In genomic region chr6:111721677-111722219, GRCh38 we compare ENCODE assay signal across 8 cellular contexts.
DNase-seq lines count a peak whose midpoint lies in the region; ATAC-seq, FAIRE-seq and TF ChIP-seq lines count a peak whose summit lies in the region.

No MANE protein-coding gene starts in this region.

- POLR2A ChIA-PET in activated CD4-positive, alpha-beta memory T cell treated with anti-CD3 and anti-CD28 coated beads for 36 hours (lab: Charles Lee) = interaction anchor here (1.8 kb wide), 1 partner anchor 31 kb away, joined by 4 read pairs; no protein-coding TSS in a partner anchor

- no peak overlapping the region for H3K4me3 ChIP-seq in CD4-positive, CD25-positive, alpha-beta regulatory T cell (ENCODE audit: low read depth, low read length)
- H3K4me3 ChIP-seq in fibroblast of pulmonary artery (replicated peaks; ENCODE audit: low read depth, low read length) = no peak overlapping the region
- no peak overlapping the region for H3K4me3 ChIP-seq in skeletal muscle satellite cell (ENCODE audit: low read length)

- peaks cover 48% of the 10 kb centered on the region for H3K36me3 Mint-ChIP-seq in CD4-positive, CD25-positive, alpha-beta regulatory T cell
- H3K36me3 Mint-ChIP-seq in activated CD4-positive, alpha-beta memory T cell treated with anti-CD3 and anti-CD28 coated beads for 36 hours = peaks cover 54% of the 10 kb centered on the region

- intact Hi-C loops in activated CD4-positive, alpha-beta memory T cell treated with anti-CD3 and anti-CD28 coated beads for 36 hours (cut with micrococcal nuclease) = loop anchor here (1.0 to 10.0 kb wide), 2 partner anchors 30 to 443 kb away; no protein-coding TSS in a partner anchor

- H3K36me3 ChIP-seq in CD4-positive, CD25-positive, alpha-beta regulatory T cell (ENCODE audit: control insufficient read depth, insufficient read depth, low read length) = peaks cover 35% of the 10 kb centered on the region
- peaks cover 27% of the 10 kb centered on the region for H3K36me3 ChIP-seq in skeletal muscle satellite cell (ENCODE audit: insufficient read depth, low read length)

- peak overlapping the region; percentile 45 to 91 (median 85) for H3K27ac Mint-ChIP-seq in CD4-positive, CD25-positive, alpha-beta regulatory T cell
- peak overlapping the region; percentile 65 for H3K27ac Mint-ChIP-seq in activated CD4-positive, alpha-beta memory T cell treated with anti-CD3 and anti-CD28 coated beads for 36 hours

- peak; percentile 33 to 72 (median 52) for DNase-seq in CD4-positive, CD25-positive, alpha-beta regulatory T cell
- DNase-seq in HTR-8/SVneo (ENCODE audit: insufficient read length, low spot score) (peak; percentile 29), fibroblast of pulmonary artery (ENCODE audit: low read depth) (peak; percentile 81), omental fat pad (ENCODE audit: low spot score) (no peak)
- peak; percentile 63 for DNase-seq in activated CD4-positive, alpha-beta memory T cell treated with anti-CD3 and anti-CD28 coated beads for 36 hours

- TF ChIP-seq CTCF in fibroblast of pulmonary artery (IDR thresholded peaks at IDR 0.05; ENCODE audit: low read length, missing control alignments) (peak; percentile 82), omental fat pad (IDR thresholded peaks at IDR 0.05) (no peak)

- H3K9ac ChIP-seq in skeletal muscle satellite cell (ENCODE audit: low read depth, low read length) = no peak overlapping the region

- H3K9me3 ChIP-seq in CD4-positive, CD25-positive, alpha-beta regulatory T cell (ENCODE audit: control insufficient read depth in 2 of 2, low read length in 2 of 2) = no peaks in the 10 kb centered on the region
- no peaks in the 10 kb centered on the region for H3K9me3 ChIP-seq in skeletal muscle satellite cell (replicated peaks; ENCODE audit: low read length)

- CTCF ChIA-PET in activated CD4-positive, alpha-beta memory T cell treated with anti-CD3 and anti-CD28 coated beads for 36 hours (lab: Charles Lee) = interaction anchor here (0.7 to 3.0 kb wide), 20 partner anchors 8 to 322 kb away, joined by 3 to 11 read pairs (median 4); partner anchors contain the start of gene TRAF3IP2

- peak overlapping the region; percentile 43 for H3K4me2 ChIP-seq in skeletal muscle satellite cell (ENCODE audit: low read length)

- no peak for ATAC-seq in CD4-positive, CD25-positive, alpha-beta regulatory T cell (ENCODE audit: low read depth in 2 of 2)
- no peak for ATAC-seq in HG03196 (IDR thresholded peaks at IDR 0.05; ENCODE audit: unreplicated experiment)
- no peak for ATAC-seq in omental fat pad (ENCODE audit: low FRiP score)
- no peak for ATAC-seq in GM18867 (IDR thresholded peaks at IDR 0.05; ENCODE audit: unreplicated experiment)

- H3K4me1 ChIP-seq in CD4-positive, CD25-positive, alpha-beta regulatory T cell (ENCODE audit: control insufficient read depth, insufficient read depth, low read length, poor library complexity, severe bottlenecking) = peaks cover 43% of the 10 kb centered on the region
- peaks cover 49% of the 10 kb centered on the region for H3K4me1 ChIP-seq in skeletal muscle satellite cell (ENCODE audit: control insufficient read depth, insufficient read depth, low read length)

- FAIRE-seq in HTR-8/SVneo (lab: Jason Lieb, UNC) = no peak

- H3K27me3 Mint-ChIP-seq in CD4-positive, CD25-positive, alpha-beta regulatory T cell = no peaks in the 10 kb centered on the region
- no peaks in the 10 kb centered on the region for H3K27me3 Mint-ChIP-seq in activated CD4-positive, alpha-beta memory T cell treated with anti-CD3 and anti-CD28 coated beads for 36 hours

- no peaks in the 10 kb centered on the region for H3K9me3 Mint-ChIP-seq in CD4-positive, CD25-positive, alpha-beta regulatory T cell
- H3K9me3 Mint-ChIP-seq in activated CD4-positive, alpha-beta memory T cell treated with anti-CD3 and anti-CD28 coated beads for 36 hours = no peaks in the 10 kb centered on the region

- peak overlapping the region in 2 of 4 donors; percentile 8 to 64 for H3K4me3 Mint-ChIP-seq in CD4-positive, CD25-positive, alpha-beta regulatory T cell
- H3K4me3 Mint-ChIP-seq in activated CD4-positive, alpha-beta memory T cell treated with anti-CD3 and anti-CD28 coated beads for 36 hours = no peak overlapping the region

- H3K27me3 ChIP-seq in CD4-positive, CD25-positive, alpha-beta regulatory T cell (ENCODE audit: control insufficient read depth, insufficient read depth, low read length) = no peaks in the 10 kb centered on the region
- H3K27me3 ChIP-seq in skeletal muscle satellite cell (ENCODE audit: control insufficient read depth, insufficient read depth, low read length) = no peaks in the 10 kb centered on the region

- peak overlapping the region; percentile 25 for H3K27ac ChIP-seq in CD4-positive, CD25-positive, alpha-beta regulatory T cell (ENCODE audit: insufficient read depth, low read length, poor library complexity, severe bottlenecking)

- H3K4me1 Mint-ChIP-seq in CD4-positive, CD25-positive, alpha-beta regulatory T cell = peaks cover 31 to 89% (median 54%) of the 10 kb centered on the region in 4 donors
- H3K4me1 Mint-ChIP-seq in activated CD4-positive, alpha-beta memory T cell treated with anti-CD3 and anti-CD28 coated beads for 36 hours (ENCODE audit: low read depth) = peaks cover 91% of the 10 kb centered on the region
